8 cellular contexts compared by ENCODE assay signal in genomic region chr5:108747111-108748009, GRCh38. TPM values are rescaled to one million over a fixed set of nuclear protein-coding genes. Genes with fewer than 3 reads are reported as not detected.
DNase-seq lines count a peak whose midpoint lies in the region; ATAC-seq, FAIRE-seq and TF ChIP-seq lines count a peak whose summit lies in the region.

FER (plus strand) TSS chr5:108747897; CDS start chr5:108798183, 50,286 bp downstream.

- FAIRE-seq in GM18507 (lab: Jason Lieb, UNC), result peak; percentile 91

- no peaks in the 10 kb centered on the region for H3K9me3 ChIP-seq in NT2/D1 (ENCODE audit: insufficient read depth, low read length)

- H3K4me1 ChIP-seq in NT2/D1 (ENCODE audit: insufficient read depth, insufficient read length) (peaks cover 1% of the 10 kb centered on the region), foreskin keratinocyte (peaks cover 6% of the 10 kb centered on the region)

- H3K27me3 ChIP-seq in NT2/D1 (ENCODE audit: insufficient read depth, insufficient read length) (no peaks in the 10 kb centered on the region), foreskin keratinocyte (no peaks in the 10 kb centered on the region)

- H3K27ac ChIP-seq in foreskin keratinocyte, result peak within 1 kb of the TSS; percentile 98

- peak within 1 kb of the TSS; percentile 84 for H3K4me3 ChIP-seq in NT2/D1 (ENCODE audit: insufficient read length, low read depth)

- ATAC-seq in HG02763 (IDR thresholded peaks at IDR 0.05; ENCODE audit: unreplicated experiment), result peak; percentile 21
- ATAC-seq in foreskin keratinocyte, result peak; percentile 56
- ATAC-seq in omental fat pad (ENCODE audit: low FRiP score), result peak; percentile 72

- H3K9ac ChIP-seq in NT2/D1 (ENCODE audit: insufficient read length, low read depth), result peak within 1 kb of the TSS; percentile 90

- H3K36me3 ChIP-seq in NT2/D1 (ENCODE audit: insufficient read depth, insufficient read length, low read length), result no peaks in the 10 kb centered on the region

- TF ChIP-seq CTCF in foreskin keratinocyte (conservative IDR thresholded peaks at IDR 0.05) (no peak), omental fat pad (IDR thresholded peaks at IDR 0.05) (no peak)

- no peak for DNase-seq in GM18507 (ENCODE audit: extremely low spot score, insufficient read length, low read depth)
- no peak for DNase-seq in NT2/D1 (ENCODE audit: low read depth, low spot score)
- peak; percentile 2 for DNase-seq in activated effector memory CD4-positive, alpha-beta T cell treated with Interleukin-2 at 50 U/mL for 16 hours
- DNase-seq in foreskin keratinocyte, result peak; percentile 91 to 97
- DNase-seq in omental fat pad (ENCODE audit: low spot score), result no peak
- DNase-seq in globus pallidus (ENCODE audit: low spot score), result no peak
- DNase-seq in NK-92 treated with Interleukin-12 subunit alpha and Interleukin-12 subunit beta, amount 100 ng/mL, for 24 hours (lab: John Stamatoyannopoulos, UW), result no peak

RNA-seq across cellular contexts. Expression of gene FER, which starts in this region (rescaled TPM):
- total RNA-seq in foreskin keratinocyte (27.6 and 27.9 TPM in 2 replicates), omental fat pad (10 to 100 TPM; 25.2 to 33.1 (median 29.5) TPM)
- 4.1 and 4.3 TPM in 2 replicates for polyA plus RNA-seq in foreskin keratinocyte

Comparison
In these comparisons a context has a peak if more than half of its experiments do, and no peak if none do; other contexts are left out.
1. DNase-seq: peak in activated effector memory CD4-positive, alpha-beta T cell treated with Interleukin-2 at 50 U/mL for 16 hours (single experiment) and foreskin keratinocyte (2 of 2); none in GM18507 (single experiment), NT2/D1 (single experiment), omental fat pad (single experiment), globus pallidus (single experiment) and NK-92 treated with Interleukin-12 subunit alpha and Interleukin-12 subunit beta, amount 100 ng/mL, for 24 hours (single experiment).
2. ATAC-seq: peak in every context shown above with its lines; median percentile 72 in omental fat pad; 56 in foreskin keratinocyte; 21 in HG02763.